ENCODE assay signal across 22 cellular contexts in genomic region chr10:21042536-21042935, GRCh38.
"Had no signal": no experiment of that assay in that cellular context is flagged by ENCODE, and none has a peak within 500 bp of the region (broad histone marks: within the 10 kb centered on the region; RNA-seq: fewer than 3 reads in every experiment).

No MANE protein-coding gene starts in this region.

- DNase-seq: cortex of kidney; effector memory CD4-positive, alpha-beta T cell; heart left ventricle; hippocampal formation; left colon; left ventricle myocardium superior; mesenchymal stem cell; naive B cell; nephron progenitor cell; psoas muscle; retina; right lobe of liver; spleen; stimulated activated CD4-positive, alpha-beta T cell treated with anti-CD3 and anti-CD28 coated beads, Interleukin-15, amount 100 ng/mL, for 24 hours; stimulated activated CD4-positive, alpha-beta T cell treated with anti-CD3 and anti-CD28 coated beads, Interleukin-1b, Interleukin-23, amount 100 ng/mL, for 48 hours; stimulated activated CD4-positive, alpha-beta T cell treated with anti-CD3 and anti-CD28 coated beads, Interleukin-4, amount 100 ng/mL, for 24 hours; stimulated activated naive CD8-positive, alpha-beta T cell treated with anti-CD3 and anti-CD28 coated beads, Interleukin-15, amount 100 ng/mL, for 72 hours; testis; transverse colon had no signal

- H3K4me3 Mint-ChIP-seq: naive B cell; nephron progenitor cell; stimulated activated memory B cell treated with anti-CD40 and anti-IgM and Interleukin-4, amounts not matched to agents 10 μg/mL and 1 μg/mL and 100 μg/mL, for 72 hours; stimulated activated naive CD8-positive, alpha-beta T cell treated with anti-CD3 and anti-CD28 coated beads, Interleukin-15, amount 100 ng/mL, for 72 hours had no signal

- ATAC-seq: esophagus mucosa; heart left ventricle; left colon; left ventricle myocardium superior; psoas muscle; right lobe of liver; stimulated activated memory B cell treated with anti-CD40 and anti-IgM and Interleukin-4, amounts not matched to agents 10 μg/mL and 1 μg/mL and 100 μg/mL, for 72 hours; stimulated activated naive CD8-positive, alpha-beta T cell treated with anti-CD3 and anti-CD28 coated beads, Interleukin-15, amount 100 ng/mL, for 72 hours had no signal

- H3K9me3 ChIP-seq: neutrophil, psoas muscle, right lobe of liver, spleen, testis, transverse colon had no signal

- H3K4me1 Mint-ChIP-seq: naive B cell; nephron progenitor cell; stimulated activated memory B cell treated with anti-CD40 and anti-IgM and Interleukin-4, amounts not matched to agents 10 μg/mL and 1 μg/mL and 100 μg/mL, for 72 hours; stimulated activated naive CD8-positive, alpha-beta T cell treated with anti-CD3 and anti-CD28 coated beads, Interleukin-15, amount 100 ng/mL, for 72 hours had no signal

- H3K27me3 ChIP-seq: heart left ventricle, right lobe of liver, testis, transverse colon had no signal

- H3K36me3 Mint-ChIP-seq: naive B cell; stimulated activated memory B cell treated with anti-CD40 and anti-IgM and Interleukin-4, amounts not matched to agents 10 μg/mL and 1 μg/mL and 100 μg/mL, for 72 hours had no signal

- H3K27ac Mint-ChIP-seq: naive B cell; nephron progenitor cell; stimulated activated memory B cell treated with anti-CD40 and anti-IgM and Interleukin-4, amounts not matched to agents 10 μg/mL and 1 μg/mL and 100 μg/mL, for 72 hours; stimulated activated naive CD8-positive, alpha-beta T cell treated with anti-CD3 and anti-CD28 coated beads, Interleukin-15, amount 100 ng/mL, for 72 hours had no signal

- H3K4me1 ChIP-seq: psoas muscle, right lobe of liver, spleen, testis, transverse colon had no signal

- H3K27ac ChIP-seq: heart left ventricle, neutrophil, psoas muscle, right lobe of liver, spleen, testis, transverse colon had no signal
